ENCODE assay signal across 23 cellular contexts in the genomic region with DNA sequence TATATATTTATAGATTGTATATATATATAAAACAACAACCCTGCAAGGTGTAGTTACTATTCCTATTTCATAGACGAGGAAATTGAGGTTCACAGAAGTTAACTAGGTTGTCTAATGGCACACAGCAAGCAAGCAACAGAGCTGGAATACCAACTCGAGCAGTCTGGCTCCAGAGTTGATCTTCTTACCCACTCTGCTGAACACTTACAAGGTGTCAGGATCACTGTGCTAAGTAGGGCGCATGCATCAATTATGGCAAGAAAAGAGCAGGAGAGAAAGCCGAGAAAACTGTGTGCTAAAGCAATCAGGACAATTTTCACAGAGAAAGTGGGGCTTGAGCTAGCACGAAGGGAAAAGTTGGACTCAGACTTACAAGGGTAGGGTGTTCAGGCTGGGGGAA. TPM values are rescaled to one million over a fixed set of nuclear protein-coding genes. Genes with fewer than 3 reads are reported as not detected.
"Had no signal": no experiment of that assay in that cellular context is flagged by ENCODE, and none has a peak within 500 bp of the region (broad histone marks: within the 10 kb centered on the region; RNA-seq: fewer than 3 reads in every experiment).

No MANE protein-coding gene starts in this region.

- H3K36me3 ChIP-seq: SJSA1 had no signal

- H3K9me3 ChIP-seq: SJSA1 had no signal

- H3K4me3 ChIP-seq: SJSA1, SK-N-MC had no signal

- H3K27ac ChIP-seq: KMS-11, SJSA1, SK-N-MC had no signal

- H3K27me3 ChIP-seq: SJSA1 had no signal

- ATAC-seq: HepG2 had no signal

- H3K4me2 ChIP-seq: KMS-11 had no signal

- FAIRE-seq: HepG2, RCC 7860 had no signal

- H3K9ac ChIP-seq: KMS-11 had no signal

- H3K4me1 ChIP-seq: SJSA1 had no signal

- DNase-seq: IMR-90, MV-4-11, NCI-H1048, NCI-H1105, NCI-H1417, NCI-H1436 treated with DMSO at 0.1 percent for 48 hours, NCI-H1694, NCI-H187 treated with DMSO at 0.1 percent for 48 hours, NCI-H2029 treated with DMSO at 0.1 percent for 48 hours, NCI-H2171 treated with DMSO at 0.1 percent for 48 hours, NCI-H345, NCI-H510A treated with DMSO at 0.1 percent for 48 hours, NCI-H526, Right ventricle myocardium superior, RPMI8226, SIG-M5 had no signal

RNA-seq across cellular contexts. Expression of a gene that starts 15.9 kb away (rescaled TPM):
- total RNA-seq: HT-29, MCF 10A had no signal
